In the genomic region with DNA sequence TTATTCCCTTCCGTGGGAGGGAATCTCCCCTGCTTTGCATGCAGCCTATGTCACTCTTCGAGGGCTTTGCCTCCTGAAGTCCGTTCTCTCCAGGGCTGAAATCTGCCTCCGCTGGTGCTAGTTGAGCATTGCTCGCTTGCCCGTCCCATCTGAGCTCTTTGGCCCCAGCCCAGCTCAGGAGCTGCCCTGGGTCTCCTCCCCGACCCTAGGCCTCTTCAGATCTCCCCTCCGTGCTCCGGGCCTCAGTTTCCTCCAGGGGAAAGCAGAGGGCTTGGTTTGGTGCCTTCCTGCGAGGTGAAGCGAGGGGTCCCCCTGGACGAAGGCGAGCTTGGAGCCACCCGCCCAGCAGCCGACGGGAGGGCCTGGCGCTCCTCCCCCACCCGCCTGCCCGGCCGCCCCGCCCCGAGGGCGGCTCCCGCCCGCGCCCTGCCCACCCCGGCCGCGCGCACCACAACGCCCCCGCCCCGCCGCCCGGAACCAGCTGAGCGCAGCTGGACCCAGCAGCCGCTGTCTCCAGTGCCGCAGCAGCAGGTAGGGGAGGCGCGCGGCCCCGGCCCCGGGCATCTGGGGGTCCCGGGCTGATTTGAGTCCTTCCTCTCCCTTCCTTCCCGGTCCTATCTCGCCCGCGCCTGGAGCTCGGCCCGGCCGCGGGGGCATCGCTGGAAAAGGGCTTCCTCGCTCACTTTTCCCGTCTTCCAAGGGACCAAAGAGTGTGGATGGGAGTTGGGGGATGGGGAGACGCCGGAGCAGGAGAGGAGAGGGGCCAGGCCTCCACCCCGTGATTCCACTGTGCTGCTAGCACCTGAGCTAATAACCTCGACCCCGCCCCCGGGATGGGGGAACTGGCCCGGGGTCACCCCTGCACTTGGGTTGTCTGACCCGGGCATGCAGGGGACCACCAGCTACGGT, we compare ENCODE assay signal across 8 cellular contexts. TPM values are rescaled to one million over a fixed set of nuclear protein-coding genes. Genes with fewer than 3 reads are reported as not detected.
DNase-seq lines count a peak whose midpoint lies in the region; ATAC-seq and TF ChIP-seq lines count a peak whose summit lies in the region.

A gene (plus strand): TSS at position 474 of the 909 bp plus-strand sequence. CDS start 33,810 bp downstream, outside the sequence.

- H3K27ac Mint-ChIP-seq in activated naive CD4-positive, alpha-beta T cell treated with anti-CD3 and anti-CD28 coated beads, Interleukin-2, amount 10 ng/mL, durations not matched to agents 7 days and 5 days = no peak within 1 kb of the TSS
- H3K27ac Mint-ChIP-seq in neural progenitor cell = no peak within 1 kb of the TSS

- no peaks in the 10 kb centered on the region for H3K36me3 Mint-ChIP-seq in activated naive CD4-positive, alpha-beta T cell treated with anti-CD3 and anti-CD28 coated beads, Interleukin-2, amount 10 ng/mL, durations not matched to agents 7 days and 5 days
- peaks cover 1% of the 10 kb centered on the region for H3K36me3 Mint-ChIP-seq in neural progenitor cell

- CTCF ChIA-PET in activated naive CD4-positive, alpha-beta T cell treated with anti-CD3 and anti-CD28 coated beads, Interleukin-2, amount 10 ng/mL, durations not matched to agents 7 days and 5 days (lab: Charles Lee) = interaction anchor here (0.8 to 4.3 kb wide), 7 partner anchors 10 to 56 kb away, joined by 3 to 25 read pairs (median 4); no protein-coding TSS in a partner anchor

- peaks cover 13% of the 10 kb centered on the region for H3K4me1 ChIP-seq in RWPE2 (ENCODE audit: insufficient read depth, poor library complexity, severe bottlenecking)
- peaks cover 13 to 66% (median 42%) of the 10 kb centered on the region in 3 donors for H3K4me1 ChIP-seq in gastroesophageal sphincter
- H3K4me1 ChIP-seq in neural progenitor cell = peaks cover 36% of the 10 kb centered on the region
- peaks cover 40% of the 10 kb centered on the region for H3K4me1 ChIP-seq in testis

- peaks cover 16% of the 10 kb centered on the region for H3K4me1 Mint-ChIP-seq in activated naive CD4-positive, alpha-beta T cell treated with anti-CD3 and anti-CD28 coated beads, Interleukin-2, amount 10 ng/mL, durations not matched to agents 7 days and 5 days
- peaks cover 44% of the 10 kb centered on the region for H3K4me1 Mint-ChIP-seq in neural progenitor cell

- peaks cover 32% of the 10 kb centered on the region for H3F3A ChIP-seq in neural progenitor cell (ENCODE audit: low read depth)

- H4K20me1 ChIP-seq in neural progenitor cell (ENCODE audit: low read depth) = no peaks in the 10 kb centered on the region

- H3K79me2 ChIP-seq in neural progenitor cell (ENCODE audit: low read depth) = no peaks in the 10 kb centered on the region

- intact Hi-C loops in testis (cut with DNase I; ENCODE audit: low total_unique reads) = loop anchor here (10.0 kb wide), 1 partner anchor 53 kb away; no protein-coding TSS in a partner anchor

- peak within 1 kb of the TSS; percentile 69 for H3K4me3 Mint-ChIP-seq in activated naive CD4-positive, alpha-beta T cell treated with anti-CD3 and anti-CD28 coated beads, Interleukin-2, amount 10 ng/mL, durations not matched to agents 7 days and 5 days
- peak within 1 kb of the TSS; percentile 91 for H3K4me3 Mint-ChIP-seq in neural progenitor cell

- H3K27me3 ChIP-seq in RWPE2 (ENCODE audit: insufficient read depth, poor library complexity, severe bottlenecking) (no peaks in the 10 kb centered on the region), gastroesophageal sphincter (no peaks in the 10 kb centered on the region), neural progenitor cell (peaks cover 53% of the 10 kb centered on the region), testis (no peaks in the 10 kb centered on the region)

- peak within 1 kb of the TSS; percentile 86 for H2AFZ ChIP-seq in neural progenitor cell (replicated peaks)

- no peak for TF ChIP-seq EP300 in gastroesophageal sphincter (IDR thresholded peaks at IDR 0.05)

- peak; percentile 37 for ATAC-seq in HG03469 (IDR thresholded peaks at IDR 0.05; ENCODE audit: unreplicated experiment)
- peak; percentile 75 for ATAC-seq in RWPE2 (ENCODE audit: low read depth)
- ATAC-seq in gastroesophageal sphincter = peak; percentile 90

- no peaks in the 10 kb centered on the region for H3K36me3 ChIP-seq in RWPE2 (ENCODE audit: low read depth)
- no peaks in the 10 kb centered on the region for H3K36me3 ChIP-seq in gastroesophageal sphincter
- no peaks in the 10 kb centered on the region for H3K36me3 ChIP-seq in neural progenitor cell
- H3K36me3 ChIP-seq in testis (ENCODE audit: low read depth, missing control alignments) = no peaks in the 10 kb centered on the region

- no peaks in the 10 kb centered on the region for H3K9me3 Mint-ChIP-seq in activated naive CD4-positive, alpha-beta T cell treated with anti-CD3 and anti-CD28 coated beads, Interleukin-2, amount 10 ng/mL, durations not matched to agents 7 days and 5 days
- no peaks in the 10 kb centered on the region for H3K9me3 Mint-ChIP-seq in neural progenitor cell

- H3K27me3 Mint-ChIP-seq in activated naive CD4-positive, alpha-beta T cell treated with anti-CD3 and anti-CD28 coated beads, Interleukin-2, amount 10 ng/mL, durations not matched to agents 7 days and 5 days = peaks cover 62% of the 10 kb centered on the region
- H3K27me3 Mint-ChIP-seq in neural progenitor cell (ENCODE audit: insufficient read depth, low read depth) = peaks cover 12% of the 10 kb centered on the region

- TF ChIP-seq CTCF in AG09319 (IDR thresholded peaks at IDR 0.05; ENCODE audit: low read depth, low read length) (peak; percentile 11), RWPE2 (IDR thresholded peaks at IDR 0.05; ENCODE audit: poor library complexity, severe bottlenecking) (no peak), gastroesophageal sphincter (IDR thresholded peaks at IDR 0.05) (peak in 2 of 4 experiments; percentile 21 to 27), neural progenitor cell (IDR thresholded peaks at IDR 0.05) (no peak), testis (IDR thresholded peaks at IDR 0.05) (peak in 1 of 3 experiments; percentile 1)

- 0% methylated on average over 1 to 3 of the region's 64 CpGs for WGBS in gastroesophageal sphincter (ENCODE audit: low coverage in 1 of 2), 2 donors
- 1 to 18% methylated on average over 2 to 46 of the region's 64 CpGs for WGBS in testis, 2 donors

- peak within 1 kb of the TSS; percentile 56 for H3K4me3 ChIP-seq in RWPE2 (ENCODE audit: severe bottlenecking)
- H3K4me3 ChIP-seq in gastroesophageal sphincter = peak within 1 kb of the TSS; percentile 88 to 93
- peak within 1 kb of the TSS; percentile 85 for H3K4me3 ChIP-seq in neural progenitor cell
- peak within 1 kb of the TSS; percentile 81 to 93 for H3K4me3 ChIP-seq in testis

- TF ChIP-seq POLR2A in gastroesophageal sphincter (IDR thresholded peaks at IDR 0.05) = peak; percentile 90 to 96
- peak; percentile 37 for TF ChIP-seq POLR2A in testis (IDR thresholded peaks at IDR 0.05)

- H3K9me3 ChIP-seq in RWPE2 (ENCODE audit: severe bottlenecking) (no peaks in the 10 kb centered on the region), gastroesophageal sphincter (no peaks in the 10 kb centered on the region), neural progenitor cell (ENCODE audit: low read depth) (no peaks in the 10 kb centered on the region), testis (no peaks in the 10 kb centered on the region)

- DNase-seq in AG09319 (ENCODE audit: extremely low read depth, low read depth) (no peak), GM19238 (ENCODE audit: insufficient read length, low spot score) (peak; percentile 72), RWPE2 (ENCODE audit: low spot score) (no peak), neural progenitor cell (ENCODE audit: low spot score) (peak; percentile 88), testis (peak; percentile 88)
- peak; percentile 72 for DNase-seq in activated naive CD4-positive, alpha-beta T cell treated with anti-CD3 and anti-CD28 coated beads, Interleukin-2, amount 10 ng/mL, durations not matched to agents 7 days and 5 days

- peak within 1 kb of the TSS; percentile 95 for H3K4me2 ChIP-seq in neural progenitor cell

- H3K9ac ChIP-seq in neural progenitor cell = no peak within 1 kb of the TSS

- H3K27ac ChIP-seq in RWPE2 (ENCODE audit: poor library complexity, severe bottlenecking) = peak within 1 kb of the TSS; percentile 66
- H3K27ac ChIP-seq in gastroesophageal sphincter = peak within 1 kb of the TSS; percentile 90 to 98 (median 96)
- H3K27ac ChIP-seq in neural progenitor cell = no peak within 1 kb of the TSS
- H3K27ac ChIP-seq in testis = peak within 1 kb of the TSS; percentile 71 to 86

RNA-seq across cellular contexts. Expression of the gene that starts here (rescaled TPM):
- total RNA-seq in gastroesophageal sphincter (1,000 to 10,000 TPM; 2,362 to 3,466 (median 3,146) TPM), neural progenitor cell (ENCODE audit: low replicate concordance) (72.1 and 114 TPM in 2 replicates), testis (100 to 1,000 TPM; 206 to 356 TPM)
- polyA plus RNA-seq in testis (ENCODE audit: insufficient read depth, low read depth, low replicate concordance) = 392 TPM

Comparison
In these comparisons a context has a peak if more than half of its experiments do, and no peak if none do; other contexts are left out.
1. RNA of the gene that starts here (total RNA-seq): 2,362 to 3,466 TPM in gastroesophageal sphincter; 206 to 356 TPM in testis and 72.1 to 114 TPM in neural progenitor cell; every median in the first group is over 4 times any median in the second.
2. DNase-seq: peak in GM19238 (single experiment), activated naive CD4-positive, alpha-beta T cell treated with anti-CD3 and anti-CD28 coated beads, Interleukin-2, amount 10 ng/mL, durations not matched to agents 7 days and 5 days (single experiment), neural progenitor cell (single experiment) and testis (single experiment); none in AG09319 (single experiment) and RWPE2 (single experiment).
3. ATAC-seq: peak in every context shown above with its lines; median percentile 90 in gastroesophageal sphincter; 75 in RWPE2; 37 in HG03469.
4. Peak in every context shown above with its lines, with median percentiles within 50 percentile points of each other: H3K4me3 ChIP-seq.